1 cellular context compared by ENCODE assay signal in genomic region chr2:190896477-190896876, GRCh38.
A peak's percentile ranks its signal among the peaks of the same experiment; 100 is the strongest.
TF ChIP-seq lines count a peak whose summit lies in the region.

No MANE protein-coding gene starts in this region.

TF ChIP-seq in K562, 482 proteins besides CTCF, POLR2A, EP300 and RAD21 (continued from another document and continues in another):
- TF ChIP-seq SMAD1 (IDR thresholded peaks at IDR 0.05; ENCODE audit: low read depth, low read length, partially characterized antibody) (no peak), STAT6 (CRISPR knock-in tag; IDR thresholded peaks at IDR 0.05) (no peak), MEIS2 (IDR thresholded peaks at IDR 0.05; ENCODE audit: partially characterized antibody) (peak; percentile 90), ZNF583 (CRISPR knock-in tag; IDR thresholded peaks at IDR 0.05) (no peak), HMBOX1 (IDR thresholded peaks at IDR 0.05) (0 out of 2 replicates have a peak, but pooled peaks have one; percentile 29), NR2C2 (CRISPR knock-in tag; IDR thresholded peaks at IDR 0.05) (no peak), NR2C2 (tag; IDR thresholded peaks at IDR 0.05) (no peak), SNIP1 (IDR thresholded peaks at IDR 0.05; ENCODE audit: low read depth) (no peak), ZC3H11A (IDR thresholded peaks at IDR 0.05; ENCODE audit: low read depth, low read length) (no peak), MGA (IDR thresholded peaks at IDR 0.05) (no peak), TSC22D4 (tag; IDR thresholded peaks at IDR 0.05) (no peak), ZNF785 (CRISPR knock-in tag; IDR thresholded peaks at IDR 0.05) (no peak), FOXK2 (conservative IDR thresholded peaks at IDR 0.05 in 1 of 2, IDR thresholded peaks at IDR 0.05 in 1 of 2; ENCODE audit: low read depth in 2 of 2) (peak in 1 of 2 experiments; percentile 31; a peak in 2 of 4 replicates), ELK3 (CRISPR knock-in tag; IDR thresholded peaks at IDR 0.05) (no peak), NFATC3 (IDR thresholded peaks at IDR 0.05) (no peak), FOXA3 (CRISPR knock-in tag; conservative IDR thresholded peaks at IDR 0.05 in 1 of 2, IDR thresholded peaks at IDR 0.05 in 1 of 2) (peak in 1 of 2 experiments; percentile 11; a peak in 1 of 4 replicates), FOXP1 (CRISPR knock-in tag; IDR thresholded peaks at IDR 0.05) (no peak), ZBTB8A (IDR thresholded peaks at IDR 0.05; ENCODE audit: partially characterized antibody) (no peak), FOXJ3 (CRISPR knock-in tag; IDR thresholded peaks at IDR 0.05) (no peak), PTRF (tag; IDR thresholded peaks at IDR 0.05) (no peak), DPF2 (IDR thresholded peaks at IDR 0.05) (0 out of 2 replicates have a peak, but pooled peaks have one; percentile 56), HNRNPLL (IDR thresholded peaks at IDR 0.05; ENCODE audit: low read depth, low read length, poor library complexity, severe bottlenecking) (no peak), CREBBP (IDR thresholded peaks at IDR 0.05; ENCODE audit: low read depth, low read length) (no peak), CREB3L1 (IDR thresholded peaks at IDR 0.05; ENCODE audit: borderline replicate concordance, low read depth) (no peak), HSF4 (CRISPR knock-in tag; IDR thresholded peaks at IDR 0.05; ENCODE audit: borderline replicate concordance) (no peak), CBX5 (IDR thresholded peaks at IDR 0.05; ENCODE audit: borderline replicate concordance, low read depth) (no peak), RBM25 (IDR thresholded peaks at IDR 0.05; ENCODE audit: low read depth, low read length, severe bottlenecking) (no peak), ZNF24 (IDR thresholded peaks at IDR 0.05) (no peak), SMARCA5 (IDR thresholded peaks at IDR 0.05) (no peak), ZNF76 (CRISPR knock-in tag; IDR thresholded peaks at IDR 0.05; ENCODE audit: borderline replicate concordance) (no peak), NFYB (IDR thresholded peaks at IDR 0.05; ENCODE audit: extremely low read depth, insufficient read length) (no peak), JUNB (CRISPR knock-in tag; conservative IDR thresholded peaks at IDR 0.05) (no peak), NELFE (IDR thresholded peaks at IDR 0.05; ENCODE audit: insufficient read depth, insufficient read length) (no peak), TOE1 (IDR thresholded peaks at IDR 0.05; ENCODE audit: borderline replicate concordance) (no peak), TOE1 (CRISPR knock-in tag; IDR thresholded peaks at IDR 0.05; ENCODE audit: borderline replicate concordance, low read depth) (no peak), PTBP1 (IDR thresholded peaks at IDR 0.05; ENCODE audit: low read depth, low read length) (no peak), JUND (IDR thresholded peaks at IDR 0.05; ENCODE audit: borderline replicate concordance, low read depth, low read length) (peak; percentile 68), JUND (tag; IDR thresholded peaks at IDR 0.05; ENCODE audit: borderline replicate concordance, low read depth, low read length) (peak; percentile 45; the same call in 1 of the 3 replicates), RBM17 (IDR thresholded peaks at IDR 0.05; ENCODE audit: borderline replicate concordance, low read depth, low read length) (no peak)
- TF ChIP-seq, protein P1, sequence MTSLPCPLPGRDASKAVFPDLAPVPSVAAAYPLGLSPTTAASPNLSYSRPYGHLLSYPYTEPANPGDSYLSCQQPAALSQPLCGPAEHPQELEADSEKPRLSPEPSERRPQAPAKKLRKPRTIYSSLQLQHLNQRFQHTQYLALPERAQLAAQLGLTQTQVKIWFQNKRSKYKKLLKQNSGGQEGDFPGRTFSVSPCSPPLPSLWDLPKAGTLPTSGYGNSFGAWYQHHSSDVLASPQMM (CRISPR knock-in tag; IDR thresholded peaks at IDR 0.05): no peak
- TF ChIP-seq, protein P2, sequence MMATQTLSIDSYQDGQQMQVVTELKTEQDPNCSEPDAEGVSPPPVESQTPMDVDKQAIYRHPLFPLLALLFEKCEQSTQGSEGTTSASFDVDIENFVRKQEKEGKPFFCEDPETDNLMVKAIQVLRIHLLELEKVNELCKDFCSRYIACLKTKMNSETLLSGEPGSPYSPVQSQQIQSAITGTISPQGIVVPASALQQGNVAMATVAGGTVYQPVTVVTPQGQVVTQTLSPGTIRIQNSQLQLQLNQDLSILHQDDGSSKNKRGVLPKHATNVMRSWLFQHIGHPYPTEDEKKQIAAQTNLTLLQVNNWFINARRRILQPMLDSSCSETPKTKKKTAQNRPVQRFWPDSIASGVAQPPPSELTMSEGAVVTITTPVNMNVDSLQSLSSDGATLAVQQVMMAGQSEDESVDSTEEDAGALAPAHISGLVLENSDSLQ (IDR thresholded peaks at IDR 0.05): peak; percentile 68
- TF ChIP-seq, protein P3, sequence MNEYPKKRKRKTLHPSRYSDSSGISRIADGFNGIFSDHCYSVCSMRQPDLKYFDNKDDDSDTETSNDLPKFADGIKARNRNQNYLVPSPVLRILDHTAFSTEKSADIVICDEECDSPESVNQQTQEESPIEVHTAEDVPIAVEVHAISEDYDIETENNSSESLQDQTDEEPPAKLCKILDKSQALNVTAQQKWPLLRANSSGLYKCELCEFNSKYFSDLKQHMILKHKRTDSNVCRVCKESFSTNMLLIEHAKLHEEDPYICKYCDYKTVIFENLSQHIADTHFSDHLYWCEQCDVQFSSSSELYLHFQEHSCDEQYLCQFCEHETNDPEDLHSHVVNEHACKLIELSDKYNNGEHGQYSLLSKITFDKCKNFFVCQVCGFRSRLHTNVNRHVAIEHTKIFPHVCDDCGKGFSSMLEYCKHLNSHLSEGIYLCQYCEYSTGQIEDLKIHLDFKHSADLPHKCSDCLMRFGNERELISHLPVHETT (CRISPR knock-in tag; conservative IDR thresholded peaks at IDR 0.05 in 1 of 2, IDR thresholded peaks at IDR 0.05 in 1 of 2): no peak
